Comparison of ENCODE assay signal across 1 cellular context in the genomic region with DNA sequence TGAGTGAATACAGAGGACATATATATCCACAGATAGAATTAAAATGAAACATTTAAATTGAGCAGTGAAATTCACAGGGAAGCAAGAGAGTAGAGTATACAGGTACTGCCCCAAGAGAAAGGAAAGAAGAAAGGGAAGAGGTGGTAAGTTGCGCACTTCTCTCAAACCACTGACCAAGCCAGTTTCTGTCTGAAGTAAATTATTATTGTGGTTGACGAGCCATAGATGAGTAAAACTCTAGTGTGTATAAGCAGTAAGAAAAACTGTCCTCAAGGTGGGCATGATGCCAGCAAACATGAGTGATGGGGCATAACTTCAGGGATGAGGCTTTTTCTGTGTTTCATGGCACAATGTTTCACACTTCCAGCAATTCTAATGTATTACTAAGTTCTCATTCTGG.
TF ChIP-seq lines count a peak whose summit lies in the region.

No MANE protein-coding gene starts in this region.

TF ChIP-seq in GM12878, 131 proteins besides CTCF, POLR2A, EP300 and RAD21 (continued from another document and continues in another):
- TF ChIP-seq HDAC6 (IDR thresholded peaks at IDR 0.05; ENCODE audit: unreplicated experiment) (no peak), TCF12 (IDR thresholded peaks at IDR 0.05; ENCODE audit: low read depth, low read length) (no peak), KLF5 (IDR thresholded peaks at IDR 0.05; ENCODE audit: partially characterized antibody) (no peak), BACH1 (IDR thresholded peaks at IDR 0.05; ENCODE audit: borderline replicate concordance) (no peak), HDGF (IDR thresholded peaks at IDR 0.05) (no peak), HCFC1 (IDR thresholded peaks at IDR 0.05; ENCODE audit: low read length) (no peak), FOXM1 (IDR thresholded peaks at IDR 0.05; ENCODE audit: low read depth, low read length) (no peak), RUNX3 (IDR thresholded peaks at IDR 0.05; ENCODE audit: low read length) (peak; percentile 46), CBFB (IDR thresholded peaks at IDR 0.05; ENCODE audit: low read depth) (no peak), CREB1 (IDR thresholded peaks at IDR 0.05; ENCODE audit: low read depth) (no peak), SUPT20H (IDR thresholded peaks at IDR 0.05; ENCODE audit: borderline replicate concordance, control insufficient read depth, low read depth, low read length) (no peak), CBX5 (IDR thresholded peaks at IDR 0.05; ENCODE audit: low read depth) (no peak), MYC (IDR thresholded peaks at IDR 0.05; ENCODE audit: insufficient read depth, insufficient read length, insufficient replicate concordance, low read length, severe bottlenecking) (no peak), CREM (IDR thresholded peaks at IDR 0.05; ENCODE audit: low read depth) (no peak), BMI1 (IDR thresholded peaks at IDR 0.05; ENCODE audit: borderline replicate concordance) (no peak), NFYA (IDR thresholded peaks at IDR 0.05; ENCODE audit: borderline replicate concordance, low read depth, low read length) (no peak), SPI1 (IDR thresholded peaks at IDR 0.05; ENCODE audit: borderline replicate concordance, insufficient read depth, low read depth, low read length) (no peak), ATF7 (IDR thresholded peaks at IDR 0.05; ENCODE audit: low read depth) (peak; percentile 32; the same call in 1 of the 2 replicates), TAF1 (IDR thresholded peaks at IDR 0.05; ENCODE audit: borderline replicate concordance, low read depth, low read length) (no peak), MTA2 (IDR thresholded peaks at IDR 0.05; ENCODE audit: low read depth) (peak; percentile 64; the same call in 1 of the 2 replicates), PAX5 (IDR thresholded peaks at IDR 0.05; ENCODE audit: borderline replicate concordance, low read depth, low read length) (no peak), CHD2 (IDR thresholded peaks at IDR 0.05; ENCODE audit: borderline replicate concordance, low read depth, low read length) (no peak), SMAD5 (IDR thresholded peaks at IDR 0.05; ENCODE audit: low read depth) (no peak), IKZF1 (conservative IDR thresholded peaks at IDR 0.05) (peak; percentile 50; the same call in 1 of the 2 replicates), SMARCA5 (IDR thresholded peaks at IDR 0.05) (no peak), IKZF2 (IDR thresholded peaks at IDR 0.05) (peak; percentile 65 to 66; a peak in 2 of 4 replicates), JUNB (IDR thresholded peaks at IDR 0.05) (no peak), SUZ12 (IDR thresholded peaks at IDR 0.05; ENCODE audit: unreplicated experiment) (no peak), CBX3 (IDR thresholded peaks at IDR 0.05; ENCODE audit: borderline replicate concordance, low read depth) (no peak), HDAC2 (IDR thresholded peaks at IDR 0.05) (no peak), ESRRA (IDR thresholded peaks at IDR 0.05; ENCODE audit: low read length) (no peak), IRF4 (IDR thresholded peaks at IDR 0.05; ENCODE audit: low read depth, low read length) (0 out of 2 replicates have a peak, but pooled peaks have one; percentile 10), SIN3A (IDR thresholded peaks at IDR 0.05; ENCODE audit: low read depth, low read length) (no peak), NR2C1 (IDR thresholded peaks at IDR 0.05) (no peak), GABPA (IDR thresholded peaks at IDR 0.05; ENCODE audit: low read depth) (no peak)
- TF ChIP-seq, protein P1, sequence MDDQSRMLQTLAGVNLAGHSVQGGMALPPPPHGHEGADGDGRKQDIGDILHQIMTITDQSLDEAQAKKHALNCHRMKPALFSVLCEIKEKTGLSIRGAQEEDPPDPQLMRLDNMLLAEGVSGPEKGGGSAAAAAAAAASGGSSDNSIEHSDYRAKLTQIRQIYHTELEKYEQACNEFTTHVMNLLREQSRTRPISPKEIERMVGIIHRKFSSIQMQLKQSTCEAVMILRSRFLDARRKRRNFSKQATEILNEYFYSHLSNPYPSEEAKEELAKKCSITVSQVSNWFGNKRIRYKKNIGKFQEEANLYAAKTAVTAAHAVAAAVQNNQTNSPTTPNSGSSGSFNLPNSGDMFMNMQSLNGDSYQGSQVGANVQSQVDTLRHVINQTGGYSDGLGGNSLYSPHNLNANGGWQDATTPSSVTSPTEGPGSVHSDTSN (IDR thresholded peaks at IDR 0.05; ENCODE audit: insufficient replicate concordance, low read depth, low read length): peak; percentile 37
- TF ChIP-seq, protein P2, sequence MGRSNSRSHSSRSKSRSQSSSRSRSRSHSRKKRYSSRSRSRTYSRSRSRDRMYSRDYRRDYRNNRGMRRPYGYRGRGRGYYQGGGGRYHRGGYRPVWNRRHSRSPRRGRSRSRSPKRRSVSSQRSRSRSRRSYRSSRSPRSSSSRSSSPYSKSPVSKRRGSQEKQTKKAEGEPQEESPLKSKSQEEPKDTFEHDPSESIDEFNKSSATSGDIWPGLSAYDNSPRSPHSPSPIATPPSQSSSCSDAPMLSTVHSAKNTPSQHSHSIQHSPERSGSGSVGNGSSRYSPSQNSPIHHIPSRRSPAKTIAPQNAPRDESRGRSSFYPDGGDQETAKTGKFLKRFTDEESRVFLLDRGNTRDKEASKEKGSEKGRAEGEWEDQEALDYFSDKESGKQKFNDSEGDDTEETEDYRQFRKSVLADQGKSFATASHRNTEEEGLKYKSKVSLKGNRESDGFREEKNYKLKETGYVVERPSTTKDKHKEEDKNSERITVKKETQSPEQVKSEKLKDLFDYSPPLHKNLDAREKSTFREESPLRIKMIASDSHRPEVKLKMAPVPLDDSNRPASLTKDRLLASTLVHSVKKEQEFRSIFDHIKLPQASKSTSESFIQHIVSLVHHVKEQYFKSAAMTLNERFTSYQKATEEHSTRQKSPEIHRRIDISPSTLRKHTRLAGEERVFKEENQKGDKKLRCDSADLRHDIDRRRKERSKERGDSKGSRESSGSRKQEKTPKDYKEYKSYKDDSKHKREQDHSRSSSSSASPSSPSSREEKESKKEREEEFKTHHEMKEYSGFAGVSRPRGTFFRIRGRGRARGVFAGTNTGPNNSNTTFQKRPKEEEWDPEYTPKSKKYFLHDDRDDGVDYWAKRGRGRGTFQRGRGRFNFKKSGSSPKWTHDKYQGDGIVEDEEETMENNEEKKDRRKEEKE (IDR thresholded peaks at IDR 0.05): no peak
- TF ChIP-seq, protein P3, sequence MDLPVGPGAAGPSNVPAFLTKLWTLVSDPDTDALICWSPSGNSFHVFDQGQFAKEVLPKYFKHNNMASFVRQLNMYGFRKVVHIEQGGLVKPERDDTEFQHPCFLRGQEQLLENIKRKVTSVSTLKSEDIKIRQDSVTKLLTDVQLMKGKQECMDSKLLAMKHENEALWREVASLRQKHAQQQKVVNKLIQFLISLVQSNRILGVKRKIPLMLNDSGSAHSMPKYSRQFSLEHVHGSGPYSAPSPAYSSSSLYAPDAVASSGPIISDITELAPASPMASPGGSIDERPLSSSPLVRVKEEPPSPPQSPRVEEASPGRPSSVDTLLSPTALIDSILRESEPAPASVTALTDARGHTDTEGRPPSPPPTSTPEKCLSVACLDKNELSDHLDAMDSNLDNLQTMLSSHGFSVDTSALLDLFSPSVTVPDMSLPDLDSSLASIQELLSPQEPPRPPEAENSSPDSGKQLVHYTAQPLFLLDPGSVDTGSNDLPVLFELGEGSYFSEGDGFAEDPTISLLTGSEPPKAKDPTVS (IDR thresholded peaks at IDR 0.05; ENCODE audit: low read depth, low read length): no peak
- TF ChIP-seq, protein P4, sequence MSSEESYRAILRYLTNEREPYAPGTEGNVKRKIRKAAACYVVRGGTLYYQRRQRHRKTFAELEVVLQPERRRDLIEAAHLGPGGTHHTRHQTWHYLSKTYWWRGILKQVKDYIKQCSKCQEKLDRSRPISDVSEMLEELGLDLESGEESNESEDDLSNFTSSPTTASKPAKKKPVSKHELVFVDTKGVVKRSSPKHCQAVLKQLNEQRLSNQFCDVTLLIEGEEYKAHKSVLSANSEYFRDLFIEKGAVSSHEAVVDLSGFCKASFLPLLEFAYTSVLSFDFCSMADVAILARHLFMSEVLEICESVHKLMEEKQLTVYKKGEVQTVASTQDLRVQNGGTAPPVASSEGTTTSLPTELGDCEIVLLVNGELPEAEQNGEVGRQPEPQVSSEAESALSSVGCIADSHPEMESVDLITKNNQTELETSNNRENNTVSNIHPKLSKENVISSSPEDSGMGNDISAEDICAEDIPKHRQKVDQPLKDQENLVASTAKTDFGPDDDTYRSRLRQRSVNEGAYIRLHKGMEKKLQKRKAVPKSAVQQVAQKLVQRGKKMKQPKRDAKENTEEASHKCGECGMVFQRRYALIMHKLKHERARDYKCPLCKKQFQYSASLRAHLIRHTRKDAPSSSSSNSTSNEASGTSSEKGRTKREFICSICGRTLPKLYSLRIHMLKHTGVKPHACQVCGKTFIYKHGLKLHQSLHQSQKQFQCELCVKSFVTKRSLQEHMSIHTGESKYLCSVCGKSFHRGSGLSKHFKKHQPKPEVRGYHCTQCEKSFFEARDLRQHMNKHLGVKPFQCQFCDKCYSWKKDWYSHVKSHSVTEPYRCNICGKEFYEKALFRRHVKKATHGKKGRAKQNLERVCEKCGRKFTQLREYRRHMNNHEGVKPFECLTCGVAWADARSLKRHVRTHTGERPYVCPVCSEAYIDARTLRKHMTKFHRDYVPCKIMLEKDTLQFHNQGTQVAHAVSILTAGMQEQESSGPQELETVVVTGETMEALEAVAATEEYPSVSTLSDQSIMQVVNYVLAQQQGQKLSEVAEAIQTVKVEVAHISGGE (CRISPR knock-in tag; IDR thresholded peaks at IDR 0.05): no peak
- TF ChIP-seq, protein P5, sequence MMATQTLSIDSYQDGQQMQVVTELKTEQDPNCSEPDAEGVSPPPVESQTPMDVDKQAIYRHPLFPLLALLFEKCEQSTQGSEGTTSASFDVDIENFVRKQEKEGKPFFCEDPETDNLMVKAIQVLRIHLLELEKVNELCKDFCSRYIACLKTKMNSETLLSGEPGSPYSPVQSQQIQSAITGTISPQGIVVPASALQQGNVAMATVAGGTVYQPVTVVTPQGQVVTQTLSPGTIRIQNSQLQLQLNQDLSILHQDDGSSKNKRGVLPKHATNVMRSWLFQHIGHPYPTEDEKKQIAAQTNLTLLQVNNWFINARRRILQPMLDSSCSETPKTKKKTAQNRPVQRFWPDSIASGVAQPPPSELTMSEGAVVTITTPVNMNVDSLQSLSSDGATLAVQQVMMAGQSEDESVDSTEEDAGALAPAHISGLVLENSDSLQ (IDR thresholded peaks at IDR 0.05): peak; percentile 63
- TF ChIP-seq, protein P6, sequence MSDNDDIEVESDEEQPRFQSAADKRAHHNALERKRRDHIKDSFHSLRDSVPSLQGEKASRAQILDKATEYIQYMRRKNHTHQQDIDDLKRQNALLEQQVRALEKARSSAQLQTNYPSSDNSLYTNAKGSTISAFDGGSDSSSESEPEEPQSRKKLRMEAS (IDR thresholded peaks at IDR 0.05; ENCODE audit: low read depth, low read length): no peak
- TF ChIP-seq, protein P7, sequence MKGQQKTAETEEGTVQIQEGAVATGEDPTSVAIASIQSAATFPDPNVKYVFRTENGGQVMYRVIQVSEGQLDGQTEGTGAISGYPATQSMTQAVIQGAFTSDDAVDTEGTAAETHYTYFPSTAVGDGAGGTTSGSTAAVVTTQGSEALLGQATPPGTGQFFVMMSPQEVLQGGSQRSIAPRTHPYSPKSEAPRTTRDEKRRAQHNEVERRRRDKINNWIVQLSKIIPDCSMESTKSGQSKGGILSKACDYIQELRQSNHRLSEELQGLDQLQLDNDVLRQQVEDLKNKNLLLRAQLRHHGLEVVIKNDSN (IDR thresholded peaks at IDR 0.05; ENCODE audit: borderline replicate concordance, extremely low read length, insufficient read depth, low read depth, low read length): no peak
- TF ChIP-seq, protein P8, sequence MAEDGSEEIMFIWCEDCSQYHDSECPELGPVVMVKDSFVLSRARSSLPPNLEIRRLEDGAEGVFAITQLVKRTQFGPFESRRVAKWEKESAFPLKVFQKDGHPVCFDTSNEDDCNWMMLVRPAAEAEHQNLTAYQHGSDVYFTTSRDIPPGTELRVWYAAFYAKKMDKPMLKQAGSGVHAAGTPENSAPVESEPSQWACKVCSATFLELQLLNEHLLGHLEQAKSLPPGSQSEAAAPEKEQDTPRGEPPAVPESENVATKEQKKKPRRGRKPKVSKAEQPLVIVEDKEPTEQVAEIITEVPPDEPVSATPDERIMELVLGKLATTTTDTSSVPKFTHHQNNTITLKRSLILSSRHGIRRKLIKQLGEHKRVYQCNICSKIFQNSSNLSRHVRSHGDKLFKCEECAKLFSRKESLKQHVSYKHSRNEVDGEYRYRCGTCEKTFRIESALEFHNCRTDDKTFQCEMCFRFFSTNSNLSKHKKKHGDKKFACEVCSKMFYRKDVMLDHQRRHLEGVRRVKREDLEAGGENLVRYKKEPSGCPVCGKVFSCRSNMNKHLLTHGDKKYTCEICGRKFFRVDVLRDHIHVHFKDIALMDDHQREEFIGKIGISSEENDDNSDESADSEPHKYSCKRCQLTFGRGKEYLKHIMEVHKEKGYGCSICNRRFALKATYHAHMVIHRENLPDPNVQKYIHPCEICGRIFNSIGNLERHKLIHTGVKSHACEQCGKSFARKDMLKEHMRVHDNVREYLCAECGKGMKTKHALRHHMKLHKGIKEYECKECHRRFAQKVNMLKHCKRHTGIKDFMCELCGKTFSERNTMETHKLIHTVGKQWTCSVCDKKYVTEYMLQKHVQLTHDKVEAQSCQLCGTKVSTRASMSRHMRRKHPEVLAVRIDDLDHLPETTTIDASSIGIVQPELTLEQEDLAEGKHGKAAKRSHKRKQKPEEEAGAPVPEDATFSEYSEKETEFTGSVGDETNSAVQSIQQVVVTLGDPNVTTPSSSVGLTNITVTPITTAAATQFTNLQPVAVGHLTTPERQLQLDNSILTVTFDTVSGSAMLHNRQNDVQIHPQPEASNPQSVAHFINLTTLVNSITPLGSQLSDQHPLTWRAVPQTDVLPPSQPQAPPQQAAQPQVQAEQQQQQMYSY (CRISPR knock-in tag; IDR thresholded peaks at IDR 0.05): no peak
- TF ChIP-seq, protein P9, sequence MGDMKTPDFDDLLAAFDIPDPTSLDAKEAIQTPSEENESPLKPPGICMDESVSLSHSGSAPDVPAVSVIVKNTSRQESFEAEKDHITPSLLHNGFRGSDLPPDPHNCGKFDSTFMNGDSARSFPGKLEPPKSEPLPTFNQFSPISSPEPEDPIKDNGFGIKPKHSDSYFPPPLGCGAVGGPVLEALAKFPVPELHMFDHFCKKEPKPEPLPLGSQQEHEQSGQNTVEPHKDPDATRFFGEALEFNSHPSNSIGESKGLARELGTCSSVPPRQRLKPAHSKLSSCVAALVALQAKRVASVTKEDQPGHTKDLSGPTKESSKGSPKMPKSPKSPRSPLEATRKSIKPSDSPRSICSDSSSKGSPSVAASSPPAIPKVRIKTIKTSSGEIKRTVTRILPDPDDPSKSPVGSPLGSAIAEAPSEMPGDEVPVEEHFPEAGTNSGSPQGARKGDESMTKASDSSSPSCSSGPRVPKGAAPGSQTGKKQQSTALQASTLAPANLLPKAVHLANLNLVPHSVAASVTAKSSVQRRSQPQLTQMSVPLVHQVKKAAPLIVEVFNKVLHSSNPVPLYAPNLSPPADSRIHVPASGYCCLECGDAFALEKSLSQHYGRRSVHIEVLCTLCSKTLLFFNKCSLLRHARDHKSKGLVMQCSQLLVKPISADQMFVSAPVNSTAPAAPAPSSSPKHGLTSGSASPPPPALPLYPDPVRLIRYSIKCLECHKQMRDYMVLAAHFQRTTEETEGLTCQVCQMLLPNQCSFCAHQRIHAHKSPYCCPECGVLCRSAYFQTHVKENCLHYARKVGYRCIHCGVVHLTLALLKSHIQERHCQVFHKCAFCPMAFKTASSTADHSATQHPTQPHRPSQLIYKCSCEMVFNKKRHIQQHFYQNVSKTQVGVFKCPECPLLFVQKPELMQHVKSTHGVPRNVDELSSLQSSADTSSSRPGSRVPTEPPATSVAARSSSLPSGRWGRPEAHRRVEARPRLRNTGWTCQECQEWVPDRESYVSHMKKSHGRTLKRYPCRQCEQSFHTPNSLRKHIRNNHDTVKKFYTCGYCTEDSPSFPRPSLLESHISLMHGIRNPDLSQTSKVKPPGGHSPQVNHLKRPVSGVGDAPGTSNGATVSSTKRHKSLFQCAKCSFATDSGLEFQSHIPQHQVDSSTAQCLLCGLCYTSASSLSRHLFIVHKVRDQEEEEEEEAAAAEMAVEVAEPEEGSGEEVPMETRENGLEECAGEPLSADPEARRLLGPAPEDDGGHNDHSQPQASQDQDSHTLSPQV (IDR thresholded peaks at IDR 0.05): no peak
